8 cellular contexts compared by ENCODE assay signal in the genomic region with DNA sequence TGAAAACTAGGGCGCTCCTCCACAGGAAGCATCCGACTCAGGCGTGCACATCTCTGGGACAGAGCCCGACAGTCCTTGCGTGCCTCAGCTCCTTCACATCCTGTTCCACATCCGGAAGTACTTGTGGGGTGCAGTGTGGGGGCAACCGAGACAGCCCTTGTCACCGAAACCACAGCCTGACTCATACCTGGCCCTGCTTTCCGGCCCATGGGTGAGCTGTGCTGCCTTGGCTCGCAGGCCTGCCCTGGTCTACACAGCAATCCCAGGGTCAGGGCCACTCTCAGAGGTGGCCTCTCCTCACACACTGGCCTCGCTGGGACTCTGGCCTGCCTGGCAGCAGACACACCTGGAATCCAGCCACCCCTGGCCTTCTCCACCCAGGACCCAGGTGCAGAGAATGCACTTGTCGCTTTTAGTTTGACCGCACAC.
DNase-seq lines count a peak whose midpoint lies in the region; ATAC-seq, FAIRE-seq and TF ChIP-seq lines count a peak whose summit lies in the region.

No MANE protein-coding gene starts in this region.

- TF ChIP-seq POLR2A in H54 (IDR thresholded peaks at IDR 0.05; ENCODE audit: low read depth, low read length) = no peak

- CTCF ChIA-PET in activated CD8-positive, alpha-beta T cell treated with anti-CD3 and anti-CD28 coated beads for 36 hours (lab: Charles Lee) = interaction anchor here (1.4 to 2.1 kb wide), 4 partner anchors 10 to 176 kb away, joined by 3 to 14 read pairs (median 9); no protein-coding TSS in a partner anchor

- peak overlapping the region; percentile 85 for H3K27ac ChIP-seq in epithelial cell of prostate

- FAIRE-seq in H54 (lab: Jason Lieb, UNC) (peak; percentile 98), urothelium cell line (lab: Jason Lieb, UNC) (peak; percentile 42)

- peak overlapping the region; percentile 56 for H3K4me3 Mint-ChIP-seq in activated CD8-positive, alpha-beta T cell treated with anti-CD3 and anti-CD28 coated beads for 36 hours

- DNase-seq in GF-D8 (lab: John Stamatoyannopoulos, UW) (peak; percentile 57), H54 (ENCODE audit: insufficient read length, low spot score) (peak; percentile 98), MG63 (peak; percentile 87), epithelial cell of prostate (ENCODE audit: low read depth, low spot score) (peak; percentile 66), omental fat pad (ENCODE audit: low spot score) (no peak), urothelium cell line (ENCODE audit: low spot score) (peak; percentile 83), LoVo (ENCODE audit: low spot score) (no peak)
- peak; percentile 96 for DNase-seq in activated CD8-positive, alpha-beta T cell treated with anti-CD3 and anti-CD28 coated beads for 36 hours

- peaks cover 72% of the 10 kb centered on the region for H3K4me1 Mint-ChIP-seq in activated CD8-positive, alpha-beta T cell treated with anti-CD3 and anti-CD28 coated beads for 36 hours (ENCODE audit: low read depth)

- H3K27me3 Mint-ChIP-seq in activated CD8-positive, alpha-beta T cell treated with anti-CD3 and anti-CD28 coated beads for 36 hours = no peaks in the 10 kb centered on the region

- ATAC-seq in activated CD8-positive, alpha-beta T cell treated with anti-CD3 and anti-CD28 coated beads for 36 hours = peak; percentile 85
- peak; percentile 52 for ATAC-seq in omental fat pad (ENCODE audit: low FRiP score)

- no peak for TF ChIP-seq CTCF in activated CD8-positive, alpha-beta T cell treated with anti-CD3 and anti-CD28 coated beads for 36 hours (IDR thresholded peaks at IDR 0.05)
- TF ChIP-seq CTCF in omental fat pad (IDR thresholded peaks at IDR 0.05) = no peak

- intact Hi-C loops in activated CD8-positive, alpha-beta T cell treated with anti-CD3 and anti-CD28 coated beads for 36 hours (cut with micrococcal nuclease) = loop anchor here (2.0 to 5.0 kb wide), 2 partner anchors 36 to 98 kb away; no protein-coding TSS in a partner anchor

- H3K4me3 ChIP-seq in MG63 = no peak overlapping the region

- H3K27me3 ChIP-seq in MG63 = no peaks in the 10 kb centered on the region

- H3K36me3 Mint-ChIP-seq in activated CD8-positive, alpha-beta T cell treated with anti-CD3 and anti-CD28 coated beads for 36 hours (ENCODE audit: low read depth) = peaks cover 61% of the 10 kb centered on the region

- peak overlapping the region; percentile 81 for H3K27ac Mint-ChIP-seq in activated CD8-positive, alpha-beta T cell treated with anti-CD3 and anti-CD28 coated beads for 36 hours

- peaks cover 38% of the 10 kb centered on the region for H3K36me3 ChIP-seq in MG63

- H3K9me3 Mint-ChIP-seq in activated CD8-positive, alpha-beta T cell treated with anti-CD3 and anti-CD28 coated beads for 36 hours = no peaks in the 10 kb centered on the region

- POLR2A ChIA-PET in activated CD8-positive, alpha-beta T cell treated with anti-CD3 and anti-CD28 coated beads for 36 hours (lab: Charles Lee) = interaction anchor here (0.8 to 1.3 kb wide), 3 partner anchors 40 to 70 kb away, joined by 3 to 5 read pairs (median 3); no protein-coding TSS in a partner anchor

- H3K9me3 ChIP-seq in MG63 = no peaks in the 10 kb centered on the region

Comparison
In these comparisons a context has a peak if more than half of its experiments do, and no peak if none do; other contexts are left out.
1. DNase-seq: peak in GF-D8 (single experiment), H54 (single experiment), MG63 (single experiment), activated CD8-positive, alpha-beta T cell treated with anti-CD3 and anti-CD28 coated beads for 36 hours (single experiment), epithelial cell of prostate (single experiment) and urothelium cell line (single experiment); none in omental fat pad (single experiment) and LoVo (single experiment).